22 cellular contexts compared by ENCODE assay signal in genomic region chr20:61917459-61917858, GRCh38.
"Had no signal": no experiment of that assay in that cellular context is flagged by ENCODE, and none has a peak within 500 bp of the region (broad histone marks: within the 10 kb centered on the region; RNA-seq: fewer than 3 reads in every experiment).

No MANE protein-coding gene starts in this region.

- H3K4me3 ChIP-seq: MG63, SJCRH30 had no signal

- DNase-seq: IMR-90, Karpas-422, KG1, MG63, NCI-H1092, NCI-H1105 treated with DMSO at 0.1 percent for 48 hours, NCI-H1436 treated with DMSO at 0.1 percent for 48 hours, NCI-H187, NCI-H2029, NCI-H2081 treated with DMSO at 0.1 percent for 48 hours, NCI-H2171, NCI-H226, NCI-H446, NCI-H510A, NCI-H524 treated with DMSO at 0.1 percent for 48 hours, NCI-H69, NCI-H774, RPMI8226, SHP77 treated with DMSO at 0.1 percent for 48 hours, SJCRH30 had no signal

- H3K27ac ChIP-seq: HL-60, SJCRH30 had no signal

- H3K36me3 ChIP-seq: MG63, SJCRH30 had no signal

- ATAC-seq: SK-N-SH treated with all-trans-retinoic acid at 6 μM for 48 hours had no signal

- H3K4me1 ChIP-seq: SJCRH30 had no signal

- H3K9me3 ChIP-seq: MG63, SJCRH30 had no signal

- H3K27me3 ChIP-seq: MG63 had no signal
